11 cellular contexts compared by ENCODE assay signal in genomic region chr5:94433393-94434149, GRCh38.
A peak's percentile ranks its signal among the peaks of the same experiment; 100 is the strongest.
DNase-seq lines count a peak whose midpoint lies in the region; ATAC-seq and TF ChIP-seq lines count a peak whose summit lies in the region.
"Had no signal": no experiment of that assay in that cellular context is flagged by ENCODE, and none has a peak within 500 bp of the region (broad histone marks: within the 10 kb centered on the region; RNA-seq: fewer than 3 reads in every experiment).

No MANE protein-coding gene starts in this region.

- no peak overlapping the region for H3K27ac ChIP-seq in PC-3 (ENCODE audit: low read length)
- peak overlapping the region in 1 of 4 donors; percentile 64 for H3K27ac ChIP-seq in sigmoid colon

- BruUV-seq in PC-3 (replicated peaks; lab: Mats Ljungman, UMichigan), result no TSS peak

- CTCF ChIA-PET in PC-3 (lab: Charles Lee), result no interaction called here

- no peaks in the 10 kb centered on the region for H3K79me2 ChIP-seq in PC-3 (ENCODE audit: low read length)

- POLR2A ChIA-PET in PC-3 (lab: Charles Lee; ENCODE audit: unreplicated experiment), result no interaction called here

- H3K36me3 ChIP-seq in PC-3 (ENCODE audit: low read depth, low read length) (no peaks in the 10 kb centered on the region), sigmoid colon (peaks cover 0 to 2% (median 0%) of the 10 kb centered on the region in 4 donors)

- H3K9me3 ChIP-seq in PC-3 (ENCODE audit: low read length) (no peaks in the 10 kb centered on the region), sigmoid colon (no peaks in the 10 kb centered on the region)

- no peak overlapping the region for H2AFZ ChIP-seq in PC-3 (ENCODE audit: low read length)

- ATAC-seq in PC-3 (peak; percentile 50), GM19463 (IDR thresholded peaks at IDR 0.05; ENCODE audit: unreplicated experiment) (no peak)

- no peaks in the 10 kb centered on the region for H3F3A ChIP-seq in PC-3 (ENCODE audit: low read length, unreplicated experiment)

- DNase-seq in GM04504 (ENCODE audit: low read depth), result peak; percentile 69
- peak; percentile 68 for DNase-seq in PC-3
- peak; percentile 97 for DNase-seq in fibroblast of pulmonary artery (ENCODE audit: low read depth)
- peak; percentile 65 for DNase-seq in sigmoid colon
- no peak for DNase-seq in occipital lobe (lab: John Stamatoyannopoulos, UW)
- DNase-seq in effector CD8-positive, alpha-beta T cell (lab: John Stamatoyannopoulos, UW), result no peak
- no peak for DNase-seq in effector CD4-positive, alpha-beta T cell
- DNase-seq: activated CD4-positive, alpha-beta T cell treated with anti-CD3 and anti-CD28 coated beads for 4 hours; cortex of kidney; NCI-H1092 had no signal

- no peaks in the 10 kb centered on the region for H3K27me3 ChIP-seq in PC-3 (ENCODE audit: low read length)
- no peaks in the 10 kb centered on the region for H3K27me3 ChIP-seq in sigmoid colon

- TF ChIP-seq CTCF in PC-3 (conservative IDR thresholded peaks at IDR 0.05; ENCODE audit: low read depth, low read length) (no peak), fibroblast of pulmonary artery (IDR thresholded peaks at IDR 0.05; ENCODE audit: low read length, missing control alignments) (no peak), sigmoid colon (IDR thresholded peaks at IDR 0.05) (no peak)

- no peak overlapping the region for H3K9ac ChIP-seq in PC-3 (ENCODE audit: low read length)

- H4K20me1 ChIP-seq in PC-3 (ENCODE audit: low read length), result no peaks in the 10 kb centered on the region

- 66 to 78% methylated on average over 2 of the region's 2 CpGs for WGBS in sigmoid colon, 2 donors

- H3K4me3 ChIP-seq in PC-3 (ENCODE audit: low read length), result no peak overlapping the region
- H3K4me3 ChIP-seq in fibroblast of pulmonary artery (replicated peaks; ENCODE audit: low read depth, low read length), result peak overlapping the region; percentile 2
- H3K4me3 ChIP-seq in sigmoid colon, result no peak overlapping the region

- intact Hi-C loops in PC-3 (cut with micrococcal nuclease) (no loop called here), sigmoid colon (cut with DNase I) (no loop called here)

- peak in 1 of 4 donors; percentile 11 for TF ChIP-seq EP300 in sigmoid colon (IDR thresholded peaks at IDR 0.05)

- TF ChIP-seq POLR2A in sigmoid colon (IDR thresholded peaks at IDR 0.05), result no peak

- no peaks in the 10 kb centered on the region for H3K9me2 ChIP-seq in PC-3 (replicated peaks; ENCODE audit: low read length)

- H3K4me2 ChIP-seq in PC-3 (ENCODE audit: low read length), result peak overlapping the region; percentile 53; the same call in 1 of the 2 replicates

- H3K4me1 ChIP-seq in PC-3 (ENCODE audit: insufficient read depth, low read length) (peaks cover 13% of the 10 kb centered on the region), sigmoid colon (peaks cover 0 to 10% (median 6%) of the 10 kb centered on the region in 4 donors)

Comparison
In these comparisons a context has a peak if more than half of its experiments do, and no peak if none do; other contexts are left out.
1. DNase-seq: peak in GM04504 (single experiment), PC-3 (single experiment), fibroblast of pulmonary artery (single experiment) and sigmoid colon (single experiment); none in occipital lobe (single experiment), effector CD8-positive, alpha-beta T cell (single experiment) and effector CD4-positive, alpha-beta T cell (single experiment).